In the genomic region with DNA sequence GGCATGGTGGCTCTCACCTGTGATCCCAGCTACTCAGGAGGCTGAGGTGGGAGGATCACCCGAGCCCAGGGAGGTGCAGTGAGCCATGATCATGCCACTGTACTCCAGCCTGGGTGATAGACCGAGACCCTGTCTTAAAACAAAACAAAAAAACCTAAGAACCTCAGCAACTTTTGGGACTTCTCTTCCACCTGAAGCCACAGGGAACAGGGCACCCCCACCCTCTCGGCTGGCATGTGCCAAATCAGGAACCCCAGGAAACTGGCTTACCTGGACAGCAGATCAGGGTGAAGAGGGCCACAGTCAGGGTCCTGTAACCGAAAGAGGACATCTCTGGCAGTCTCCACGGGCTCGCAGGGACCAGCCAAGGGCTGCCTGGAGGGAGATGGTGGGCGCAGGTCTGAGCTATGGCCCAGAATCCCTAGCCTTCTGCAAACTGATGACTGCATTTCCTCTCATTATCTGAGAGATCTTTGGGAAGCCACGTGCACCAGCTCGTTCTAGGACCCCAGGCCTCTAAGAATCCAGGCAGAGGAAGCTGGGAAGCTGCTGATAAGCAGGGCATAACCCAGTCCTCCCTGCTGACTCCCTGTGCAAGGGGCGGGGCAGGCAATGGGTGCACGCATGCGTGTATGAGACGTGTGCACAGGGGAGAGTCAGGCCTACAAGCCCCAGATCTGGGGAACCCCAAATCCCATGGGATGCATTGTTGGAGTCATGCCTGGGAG, we compare ENCODE assay signal across 1 cellular context.
TF ChIP-seq lines count a peak whose summit lies in the region.

No MANE protein-coding gene starts in this region.

TF ChIP-seq in K562, 482 proteins besides CTCF, POLR2A, EP300 and RAD21 (continued from another document and continues in another):
- TF ChIP-seq AFF1 (IDR thresholded peaks at IDR 0.05; ENCODE audit: low read depth in 1 of 2, partially characterized antibody in 2 of 2), result peak; percentile 22 to 42
- peak; percentile 96 for TF ChIP-seq L3MBTL2 (IDR thresholded peaks at IDR 0.05)
- TF ChIP-seq CUX1 (CRISPR knock-in tag; IDR thresholded peaks at IDR 0.05), result no peak
- TF ChIP-seq ZBTB1 (CRISPR knock-in tag; IDR thresholded peaks at IDR 0.05; ENCODE audit: borderline replicate concordance, low read depth), result no peak
- TF ChIP-seq MTA3 (IDR thresholded peaks at IDR 0.05; ENCODE audit: borderline replicate concordance), result peak; percentile 94
- TF ChIP-seq FOXA1 (IDR thresholded peaks at IDR 0.05; ENCODE audit: borderline replicate concordance), result no peak
- TF ChIP-seq SETDB1 (IDR thresholded peaks at IDR 0.05; ENCODE audit: low read length), result no peak
- peak; percentile 89 to 91 for TF ChIP-seq MAZ (CRISPR knock-in tag; conservative IDR thresholded peaks at IDR 0.05 in 1 of 2, IDR thresholded peaks at IDR 0.05 in 1 of 2)
- TF ChIP-seq, protein P1, sequence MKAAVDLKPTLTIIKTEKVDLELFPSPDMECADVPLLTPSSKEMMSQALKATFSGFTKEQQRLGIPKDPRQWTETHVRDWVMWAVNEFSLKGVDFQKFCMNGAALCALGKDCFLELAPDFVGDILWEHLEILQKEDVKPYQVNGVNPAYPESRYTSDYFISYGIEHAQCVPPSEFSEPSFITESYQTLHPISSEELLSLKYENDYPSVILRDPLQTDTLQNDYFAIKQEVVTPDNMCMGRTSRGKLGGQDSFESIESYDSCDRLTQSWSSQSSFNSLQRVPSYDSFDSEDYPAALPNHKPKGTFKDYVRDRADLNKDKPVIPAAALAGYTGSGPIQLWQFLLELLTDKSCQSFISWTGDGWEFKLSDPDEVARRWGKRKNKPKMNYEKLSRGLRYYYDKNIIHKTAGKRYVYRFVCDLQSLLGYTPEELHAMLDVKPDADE (conservative IDR thresholded peaks at IDR 0.05; ENCODE audit: control insufficient read depth, low read depth, low read length), result peak; percentile 68; the same call in 1 of the 2 replicates
- no peak for TF ChIP-seq KAT2B (IDR thresholded peaks at IDR 0.05; ENCODE audit: low read depth, low read length)
- TF ChIP-seq ZNF12 (CRISPR knock-in tag; IDR thresholded peaks at IDR 0.05), result 0 out of 2 replicates have a peak, but pooled peaks have one; percentile 54
- TF ChIP-seq PML (IDR thresholded peaks at IDR 0.05; ENCODE audit: low read length), result peak; percentile 72
- no peak for TF ChIP-seq NCOA4 (IDR thresholded peaks at IDR 0.05; ENCODE audit: partially characterized antibody)
- no peak for TF ChIP-seq CGGBP1 (CRISPR knock-in tag; IDR thresholded peaks at IDR 0.05)
- TF ChIP-seq, protein P2, sequence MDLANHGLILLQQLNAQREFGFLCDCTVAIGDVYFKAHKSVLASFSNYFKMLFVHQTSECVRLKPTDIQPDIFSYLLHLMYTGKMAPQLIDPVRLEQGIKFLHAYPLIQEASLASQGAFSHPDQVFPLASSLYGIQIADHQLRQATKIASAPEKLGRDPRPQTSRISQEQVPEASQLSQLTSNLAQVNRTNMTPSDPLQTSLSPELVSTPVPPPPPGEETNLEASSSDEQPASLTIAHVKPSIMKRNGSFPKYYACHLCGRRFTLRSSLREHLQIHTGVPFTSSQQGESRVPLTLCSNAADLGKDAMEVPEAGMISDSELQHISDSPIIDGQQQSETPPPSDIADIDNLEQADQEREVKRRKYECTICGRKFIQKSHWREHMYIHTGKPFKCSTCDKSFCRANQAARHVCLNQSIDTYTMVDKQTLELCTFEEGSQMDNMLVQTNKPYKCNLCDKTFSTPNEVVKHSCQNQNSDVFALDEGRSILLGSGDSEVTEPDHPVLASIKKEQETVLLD (IDR thresholded peaks at IDR 0.05), result peak; percentile 72; the same call in 1 of the 2 replicates
- TF ChIP-seq, protein P3, sequence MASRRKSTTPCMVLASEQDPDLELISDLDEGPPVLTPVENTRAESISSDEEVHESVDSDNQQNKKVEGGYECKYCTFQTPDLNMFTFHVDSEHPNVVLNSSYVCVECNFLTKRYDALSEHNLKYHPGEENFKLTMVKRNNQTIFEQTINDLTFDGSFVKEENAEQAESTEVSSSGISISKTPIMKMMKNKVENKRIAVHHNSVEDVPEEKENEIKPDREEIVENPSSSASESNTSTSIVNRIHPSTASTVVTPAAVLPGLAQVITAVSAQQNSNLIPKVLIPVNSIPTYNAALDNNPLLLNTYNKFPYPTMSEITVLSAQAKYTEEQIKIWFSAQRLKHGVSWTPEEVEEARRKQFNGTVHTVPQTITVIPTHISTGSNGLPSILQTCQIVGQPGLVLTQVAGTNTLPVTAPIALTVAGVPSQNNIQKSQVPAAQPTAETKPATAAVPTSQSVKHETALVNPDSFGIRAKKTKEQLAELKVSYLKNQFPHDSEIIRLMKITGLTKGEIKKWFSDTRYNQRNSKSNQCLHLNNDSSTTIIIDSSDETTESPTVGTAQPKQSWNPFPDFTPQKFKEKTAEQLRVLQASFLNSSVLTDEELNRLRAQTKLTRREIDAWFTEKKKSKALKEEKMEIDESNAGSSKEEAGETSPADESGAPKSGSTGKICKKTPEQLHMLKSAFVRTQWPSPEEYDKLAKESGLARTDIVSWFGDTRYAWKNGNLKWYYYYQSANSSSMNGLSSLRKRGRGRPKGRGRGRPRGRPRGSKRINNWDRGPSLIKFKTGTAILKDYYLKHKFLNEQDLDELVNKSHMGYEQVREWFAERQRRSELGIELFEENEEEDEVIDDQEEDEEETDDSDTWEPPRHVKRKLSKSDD (conservative IDR thresholded peaks at IDR 0.05; ENCODE audit: low read length), result no peak
- no peak for TF ChIP-seq ZNF583 (CRISPR knock-in tag; IDR thresholded peaks at IDR 0.05)
- no peak for TF ChIP-seq ZC3H8 (IDR thresholded peaks at IDR 0.05)
- no peak for TF ChIP-seq SMAD1 (IDR thresholded peaks at IDR 0.05; ENCODE audit: low read depth, low read length, partially characterized antibody)
- peak; percentile 31 for TF ChIP-seq TBP (optimal IDR thresholded peaks at IDR 0.05; ENCODE audit: low read depth, low read length)
- TF ChIP-seq EP400 (IDR thresholded peaks at IDR 0.05), result peak; percentile 91
- TF ChIP-seq ZNF318 (IDR thresholded peaks at IDR 0.05; ENCODE audit: borderline replicate concordance in 1 of 2, low read depth in 1 of 2), result peak in 1 of 2 experiments; percentile 43; a peak in 1 of 4 replicates
- peak; percentile 80 for TF ChIP-seq ZFX (CRISPR knock-in tag; IDR thresholded peaks at IDR 0.05)
- TF ChIP-seq SMARCE1 (IDR thresholded peaks at IDR 0.05), result peak; percentile 92
- TF ChIP-seq FOXP1 (CRISPR knock-in tag; IDR thresholded peaks at IDR 0.05), result no peak
- TF ChIP-seq BRF1 (IDR thresholded peaks at IDR 0.05; ENCODE audit: borderline replicate concordance, extremely low read depth, insufficient read length), result no peak
